8 cellular contexts compared by ENCODE assay signal in the genomic region with DNA sequence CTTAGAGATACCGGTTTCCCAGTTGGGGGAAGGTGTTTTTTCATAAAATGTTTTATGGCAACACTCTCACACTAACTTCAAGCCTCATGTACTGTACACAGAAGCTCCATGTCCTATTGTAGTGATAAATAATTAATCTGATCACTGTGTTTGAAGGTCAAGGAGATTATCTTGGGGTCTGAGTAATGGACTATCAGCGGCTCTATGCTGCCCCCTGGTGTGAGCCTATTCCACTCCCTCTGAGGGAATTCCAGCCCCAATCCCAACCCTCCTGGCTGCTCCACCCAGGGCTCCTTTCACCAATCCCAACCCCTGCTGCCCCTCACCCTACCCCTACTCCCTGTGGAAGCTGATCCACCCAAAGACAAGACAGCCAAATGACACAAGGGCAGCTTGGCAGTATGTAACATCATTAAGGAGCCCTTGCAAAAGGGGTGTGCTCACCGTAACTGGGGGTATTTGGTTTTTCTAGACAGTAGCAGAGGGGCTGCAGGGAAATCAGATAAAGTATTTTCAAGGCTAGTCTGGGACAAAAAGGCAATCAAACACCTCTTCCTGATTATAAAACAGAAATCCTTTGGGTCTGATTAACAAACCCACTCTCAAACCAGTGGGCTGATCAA. TPM values are rescaled to one million over a fixed set of nuclear protein-coding genes. Genes with fewer than 3 reads are reported as not detected.
DNase-seq lines count a peak whose midpoint lies in the region; ATAC-seq and TF ChIP-seq lines count a peak whose summit lies in the region.

No MANE protein-coding gene starts in this region.

- no peak overlapping the region for H3K27ac Mint-ChIP-seq in T-helper 17 cell

- H3K27ac ChIP-seq in liver (ENCODE audit: low read depth in 1 of 2, low read length in 2 of 2), result no peak overlapping the region

- H3K36me3 ChIP-seq in liver (ENCODE audit: control insufficient read depth in 4 of 4, insufficient read depth in 3 of 4, low read depth in 1 of 4, low read length in 3 of 4), result peaks cover 15 to 67% (median 32%) of the 10 kb centered on the region in 4 donors

- no peaks in the 10 kb centered on the region for H3K27me3 ChIP-seq in liver (ENCODE audit: control insufficient read depth in 4 of 4, insufficient read depth in 4 of 4, low read length in 3 of 4)

- peak; percentile 68 to 76 for TF ChIP-seq RAD21 in liver (IDR thresholded peaks at IDR 0.05)

- WGBS in liver, result 42% methylated on average over 3 of the region's 3 CpGs

- peaks cover 0 to 9% (median 2%) of the 10 kb centered on the region in 4 donors for H3K4me1 ChIP-seq in liver (ENCODE audit: control insufficient read depth in 4 of 4, insufficient read depth in 4 of 4, low read length in 3 of 4)

- H3K9ac ChIP-seq in liver (ENCODE audit: low read depth in 1 of 2, low read length in 2 of 2), result no peak overlapping the region

- DNase-seq in D341Med (ENCODE audit: low spot score), result peak; percentile 84
- peak; percentile 42 for DNase-seq in HT1080 (ENCODE audit: low read depth)
- DNase-seq in T-helper 17 cell, result peak in 1 of 3 donors; percentile 22
- peak; percentile 78 for DNase-seq in cerebellar cortex (ENCODE audit: low spot score)
- peak; percentile 79 for DNase-seq in superior temporal gyrus (ENCODE audit: extremely low spot score)
- DNase-seq in foreskin melanocyte, result no peak

- no peak overlapping the region for H3K4me3 ChIP-seq in liver (ENCODE audit: low read depth in 1 of 3, low read length in 3 of 3)

- no peaks in the 10 kb centered on the region for H3K9me3 ChIP-seq in T-helper 17 cell (ENCODE audit: control insufficient read depth, low read length, poor library complexity, severe bottlenecking)
- H3K9me3 ChIP-seq in liver (ENCODE audit: control insufficient read depth in 4 of 4, low read length in 3 of 4), result no peaks in the 10 kb centered on the region

- no peaks in the 10 kb centered on the region for H3K27me3 Mint-ChIP-seq in T-helper 17 cell

- peak; percentile 44 for ATAC-seq in T-helper 17 cell
- ATAC-seq in HG02970 (IDR thresholded peaks at IDR 0.05; ENCODE audit: low FRiP score, unreplicated experiment), result no peak

- H3K36me3 Mint-ChIP-seq in T-helper 17 cell (ENCODE audit: low read depth), result peaks cover 3% of the 10 kb centered on the region

- peaks cover 2% of the 10 kb centered on the region for H3K4me1 Mint-ChIP-seq in T-helper 17 cell

- no peak overlapping the region for H3K4me3 Mint-ChIP-seq in T-helper 17 cell

- peak; percentile 59 for TF ChIP-seq CTCF in liver (IDR thresholded peaks at IDR 0.05; ENCODE audit: low read depth, low read length, missing input control)

TF ChIP-seq in liver, 16 proteins besides CTCF, POLR2A, EP300 and RAD21:
- TF ChIP-seq GABPA (IDR thresholded peaks at IDR 0.05 in 1 of 2, conservative IDR thresholded peaks at IDR 0.05 in 1 of 2), result no peak
- peak in 1 of 2 donors; percentile 14 for TF ChIP-seq HNF4A (conservative IDR thresholded peaks at IDR 0.05)
- TF ChIP-seq EGR1 (IDR thresholded peaks at IDR 0.05; ENCODE audit: low read depth in 2 of 2), result no peak

RNA-seq across cellular contexts. Expression of gene HPS4, which starts 22.3 kb away (rescaled TPM):
- 23.4 and 28.6 TPM in 2 replicates for total RNA-seq in HT1080 (2014; rRNA removed; shearing (Covaris generic))
- polyA plus RNA-seq in HT1080 (2015; cell fraction: cytosol; rRNA removed), result 30.4 and 33.2 TPM in 2 replicates
- polyA plus RNA-seq in HT1080 (2015; cell fraction: nucleus; rRNA removed), result 72.3 and 77.9 TPM in 2 replicates
- total RNA-seq in T-helper 17 cell (10 to 100 TPM; 44.1 to 54.6 TPM), liver (10 to 100 TPM; 13.6 to 26.2 TPM)
- 10 to 100 TPM in 1 of 2 donors, 1 to 10 TPM in 1; 5.4 to 11.6 TPM for polyA plus RNA-seq in liver

RNA-seq across cellular contexts. Expression of gene SRRD, which starts 22.4 kb away (rescaled TPM):
- total RNA-seq in HT1080 (2014; rRNA removed; shearing (Covaris generic)), result 27.3 and 37.1 TPM in 2 replicates
- 36.6 and 38.2 TPM in 2 replicates for polyA plus RNA-seq in HT1080 (2015; cell fraction: cytosol; rRNA removed)
- polyA plus RNA-seq in HT1080 (2015; cell fraction: nucleus; rRNA removed), result 19.4 and 22.5 TPM in 2 replicates
- total RNA-seq in T-helper 17 cell, result 10 to 100 TPM; 15.1 to 18.7 TPM
- total RNA-seq in liver, result 10 to 100 TPM; 15.1 to 18.6 TPM
- 10 to 100 TPM in 1 of 2 donors, 1 to 10 TPM in 1; 8.7 to 12.2 TPM for polyA plus RNA-seq in liver

RNA-seq across cellular contexts. Expression of gene ASPHD2, which starts 32.2 kb away (rescaled TPM):
- 6.3 and 8.7 TPM in 2 replicates for total RNA-seq in HT1080 (2014; rRNA removed; shearing (Covaris generic))
- 2.7 and 3.8 TPM in 2 replicates for polyA plus RNA-seq in HT1080 (2015; cell fraction: cytosol; rRNA removed)
- polyA plus RNA-seq in HT1080 (2015; cell fraction: nucleus; rRNA removed), result 2.6 and 2.8 TPM in 2 replicates
- total RNA-seq in T-helper 17 cell, result 1 to 10 TPM; 1.6 to 2.4 TPM
- total RNA-seq in liver, result under 1 TPM; 0.17 to 0.47 TPM
- polyA plus RNA-seq in liver, result under 1 TPM; 0.12 to 0.19 TPM

RNA-seq across cellular contexts. Expression of gene TFIP11, which starts 51.0 kb away (rescaled TPM):
- 41.9 and 44.7 TPM in 2 replicates for total RNA-seq in HT1080 (2014; rRNA removed; shearing (Covaris generic))
- 18.2 and 20.1 TPM in 2 replicates for polyA plus RNA-seq in HT1080 (2015; cell fraction: cytosol; rRNA removed)
- polyA plus RNA-seq in HT1080 (2015; cell fraction: nucleus; rRNA removed), result 68.2 and 71.1 TPM in 2 replicates
- total RNA-seq in T-helper 17 cell (100 to 1,000 TPM in 1 of 2 donors, 10 to 100 TPM in 1; 84.0 to 104 TPM), liver (10 to 100 TPM; 27.8 to 31.7 TPM)
- 10 to 100 TPM; 14.3 to 21.3 TPM for polyA plus RNA-seq in liver
